In genomic region chr10:43648392-43649148, GRCh38 we compare ENCODE assay signal across 8 cellular contexts. TPM values are rescaled to one million over a fixed set of nuclear protein-coding genes. Genes with fewer than 3 reads are reported as not detected.
DNase-seq lines count a peak whose midpoint lies in the region; ATAC-seq and TF ChIP-seq lines count a peak whose summit lies in the region.

TSS of gene ZNF32 (minus strand) at chr10:43648881. CDS start at chr10:43646133, 2,748 bp downstream.

- WGBS in psoas muscle, 3 donors: 0 to 1% (median 0%) methylated on average over 65 to 89 of the region's 89 CpGs

- peaks cover 42% of the 10 kb centered on the region for H3K36me3 Mint-ChIP-seq in HFFc6 (ENCODE audit: low read depth)

- DNase-seq in GM12865 (ENCODE audit: low read depth) (peak; percentile 90), HFFc6 (peak; percentile 67), NAMALWA (ENCODE audit: low spot score) (peak; percentile 11), T-helper 2 cell (peak; percentile 64 to 87 (median 71)), amygdala (lab: John Stamatoyannopoulos, UW) (peak; percentile 23 to 90 (median 77)), right atrium auricular region (ENCODE audit: low spot score) (peak; percentile 89), psoas muscle (peak; percentile 89 to 93), ureter (ENCODE audit: low spot score) (peak; percentile 83)

- H3K9me3 Mint-ChIP-seq in HFFc6: peaks cover 42% of the 10 kb centered on the region

- H3K27ac ChIP-seq in right atrium auricular region: peak within 1 kb of the TSS; percentile 88 to 90
- peak within 1 kb of the TSS; percentile 90 for H3K27ac ChIP-seq in psoas muscle

- peak; percentile 96 to 98 (median 97) for ATAC-seq in psoas muscle

- H3K36me3 ChIP-seq in right atrium auricular region (peaks cover 26% of the 10 kb centered on the region), psoas muscle (ENCODE audit: insufficient read depth in 1 of 2, low read depth in 1 of 2) (peaks cover 27 to 28% of the 10 kb centered on the region in 2 donors)

- H3K9me3 ChIP-seq in right atrium auricular region: peaks cover 14 to 28% of the 10 kb centered on the region in 2 donors
- H3K9me3 ChIP-seq in psoas muscle: peaks cover 39% of the 10 kb centered on the region

- H3K27ac Mint-ChIP-seq in HFFc6: peak within 1 kb of the TSS; percentile 79

- H3K4me1 ChIP-seq in right atrium auricular region (peaks cover 0 to 7% of the 10 kb centered on the region in 2 donors), psoas muscle (no peaks in the 10 kb centered on the region)

- H3K4me3 ChIP-seq in GM12865 (ENCODE audit: low read depth, low read length) (peak within 1 kb of the TSS; percentile 68), right atrium auricular region (peak within 1 kb of the TSS; percentile 76 to 97), psoas muscle (peak within 1 kb of the TSS; percentile 92)

- H3K27me3 ChIP-seq in right atrium auricular region: no peaks in the 10 kb centered on the region
- no peaks in the 10 kb centered on the region for H3K27me3 ChIP-seq in psoas muscle (ENCODE audit: insufficient read depth in 3 of 3, low read length in 2 of 3)

- intact Hi-C loops in psoas muscle (cut with DNase I): loop anchor here (5.0 to 10.0 kb wide), 2 partner anchors 41 to 74 kb away; partner anchors contain the start of genes ZNF239 (in 1 of the 2) and ZNF485 (in 1 of the 2)

- H3K27me3 Mint-ChIP-seq in HFFc6 (ENCODE audit: insufficient read depth): peaks cover 3% of the 10 kb centered on the region

- H3K4me3 Mint-ChIP-seq in HFFc6: peak within 1 kb of the TSS; percentile 92

- peaks cover 23% of the 10 kb centered on the region for H3K4me1 Mint-ChIP-seq in HFFc6 (ENCODE audit: low read depth)

- TF ChIP-seq CTCF in GM12865 (IDR thresholded peaks at IDR 0.05; ENCODE audit: insufficient read depth, low read depth, low read length, missing control alignments) (no peak), HFFc6 (IDR thresholded peaks at IDR 0.05) (no peak), right atrium auricular region (IDR thresholded peaks at IDR 0.05) (peak in 1 of 2 donors; percentile 22), psoas muscle (IDR thresholded peaks at IDR 0.05) (no peak)

RNA-seq across cellular contexts. Expression of gene ZNF32, which starts in this region (rescaled TPM):
- 10 to 100 TPM; 12.7 to 23.6 (median 15.3) TPM for total RNA-seq in HFFc6 (2021; fragmentation: NEBNext Ultra II Directional; extraction: Animal tissue kit (Norgen Biotek cat#: 25700))
- 10 to 100 TPM; 56.1 to 56.5 TPM for total RNA-seq in right atrium auricular region
- 10 to 100 TPM; 46.5 to 55.5 (median 50.5) TPM for total RNA-seq in psoas muscle
- 100 to 1,000 TPM in 1 of 3 donors, 10 to 100 TPM in 2; 69.9 to 145 (median 75.9) TPM for polyA plus RNA-seq in psoas muscle
- 33.1 TPM for total RNA-seq in ureter

Comparison
In these comparisons a context has a peak if more than half of its experiments do, and no peak if none do; other contexts are left out.
1. Peak in every context shown above with its lines: DNase-seq, ATAC-seq, H3K4me3 ChIP-seq and H3K27ac ChIP-seq.
2. DNase-seq: peak in every context shown above with its lines; median percentile 91 in psoas muscle; 90 in GM12865; 89 in right atrium auricular region; 83 in ureter; 77 in amygdala; 71 in T-helper 2 cell; 67 in HFFc6; 11 in NAMALWA.